Comparison of ENCODE assay signal across 1 cellular context in genomic region chr13:114029866-114030625, GRCh38.
TF ChIP-seq lines count a peak whose summit lies in the region.

No MANE protein-coding gene starts in this region.

TF ChIP-seq in A549, 52 proteins besides CTCF, POLR2A, EP300 and RAD21:
- TF ChIP-seq ELK1 (IDR thresholded peaks at IDR 0.05; ENCODE audit: low read depth, low read length) (no peak), ZSCAN20 (CRISPR knock-in tag; IDR thresholded peaks at IDR 0.05) (no peak), GATA3 (IDR thresholded peaks at IDR 0.05; ENCODE audit: borderline replicate concordance) (no peak), POLR2AphosphoS2 (conservative IDR thresholded peaks at IDR 0.05; ENCODE audit: low read length) (no peak), E2F6 (IDR thresholded peaks at IDR 0.05; ENCODE audit: borderline replicate concordance, low read depth) (no peak), ZNF302 (CRISPR knock-in tag; IDR thresholded peaks at IDR 0.05) (no peak)
